In the genomic region with DNA sequence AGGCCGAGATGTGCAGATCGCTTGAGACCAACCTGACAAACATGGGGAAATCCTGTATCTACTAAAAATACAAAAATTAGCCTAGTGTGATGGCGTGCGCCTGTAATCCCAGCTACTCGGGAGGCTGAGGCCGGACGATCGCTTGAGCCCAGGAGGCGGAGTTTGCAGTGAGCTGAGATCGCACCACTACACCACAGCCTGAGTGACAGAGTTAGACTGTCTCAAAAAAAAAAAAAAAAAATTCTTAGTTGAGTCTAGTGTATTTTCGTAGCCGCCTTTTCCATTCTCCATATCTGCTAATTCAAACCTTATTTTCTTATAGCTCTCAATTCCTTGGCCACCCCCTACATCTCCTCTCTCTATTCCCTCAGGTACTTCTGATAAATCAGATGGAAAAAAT, we compare ENCODE assay signal across 7 cellular contexts. TPM values are rescaled to one million over a fixed set of nuclear protein-coding genes. Genes with fewer than 3 reads are reported as not detected.
DNase-seq lines count a peak whose midpoint lies in the region; ATAC-seq and TF ChIP-seq lines count a peak whose summit lies in the region.

No MANE protein-coding gene starts in this region.

- dilution Hi-C loops in mammary epithelial cell (cut with HindIII; ENCODE audit: low sequenced_read_pairs) = no loop called here

- TF ChIP-seq CTCF in HFFc6 (IDR thresholded peaks at IDR 0.05) (no peak), SU-DHL-6 (IDR thresholded peaks at IDR 0.05; ENCODE audit: insufficient read depth, low read length, poor library complexity, severe bottlenecking) (no peak), mammary epithelial cell (conservative IDR thresholded peaks at IDR 0.05 in 1 of 2, IDR thresholded peaks at IDR 0.05 in 1 of 2; ENCODE audit: extremely low read depth in 1 of 2, insufficient read depth in 1 of 2, low read depth in 1 of 2, low read length in 2 of 2) (no peak)

- H2AFZ ChIP-seq in SU-DHL-6 (ENCODE audit: low read depth, low read length, severe bottlenecking) = no peak overlapping the region
- H2AFZ ChIP-seq in mammary epithelial cell (ENCODE audit: low read depth, low read length) = peak overlapping the region; percentile 66

- peaks cover 86% of the 10 kb centered on the region for H3K79me2 ChIP-seq in SU-DHL-6 (ENCODE audit: insufficient read depth, low read length)
- peaks cover 87% of the 10 kb centered on the region for H3K79me2 ChIP-seq in mammary epithelial cell (ENCODE audit: insufficient read depth, low read length)

- H4K20me1 ChIP-seq in SU-DHL-6 (ENCODE audit: low read depth, low read length) = 0 out of 2 replicates have a peak, but pooled peaks cover 12% of the 10 kb centered on the region
- H4K20me1 ChIP-seq in mammary epithelial cell (ENCODE audit: insufficient read depth, low read length) = peaks cover 3% of the 10 kb centered on the region

- peaks cover 28% of the 10 kb centered on the region for H3K36me3 Mint-ChIP-seq in HFFc6 (ENCODE audit: low read depth)
- H3K36me3 Mint-ChIP-seq in memory B cell = peaks cover 9% of the 10 kb centered on the region

- H3F3A ChIP-seq in SU-DHL-6 (ENCODE audit: insufficient read depth) = no peaks in the 10 kb centered on the region; the same call in 1 of the 2 replicates

- 14% methylated on average over 12 of the region's 12 CpGs for WGBS in mammary epithelial cell (ENCODE audit: low coverage, missing lambda C conversion rate)

- H3K4me2 ChIP-seq in SU-DHL-6 (ENCODE audit: low read depth, low read length, poor library complexity, severe bottlenecking) (peak overlapping the region; percentile 70), mammary epithelial cell (ENCODE audit: insufficient read depth, low read depth, low read length) (peak overlapping the region; percentile 77)

- H3K27me3 ChIP-seq in SU-DHL-6 (ENCODE audit: low read length) (no peaks in the 10 kb centered on the region), mammary epithelial cell (ENCODE audit: insufficient read depth, low read length) (no peaks in the 10 kb centered on the region)

- H3K9me3 Mint-ChIP-seq in HFFc6 (no peaks in the 10 kb centered on the region), memory B cell (no peaks in the 10 kb centered on the region)
- H3K9me3 Mint-ChIP-seq in stimulated activated naive CD8-positive, alpha-beta T cell treated with anti-CD3 and anti-CD28 coated beads, Interleukin-15, amount 100 ng/mL, for 72 hours = no peaks in the 10 kb centered on the region

- H3K4me3 ChIP-seq in SU-DHL-6 (ENCODE audit: insufficient read depth, low read length, poor library complexity, severe bottlenecking) (peak overlapping the region; percentile 86), mammary epithelial cell (replicated peaks in 1 of 3; ENCODE audit: insufficient read depth in 1 of 3, low read depth in 2 of 3, low read length in 3 of 3) (peak overlapping the region; percentile 87 to 99 (median 95))

- DNase-seq in HFFc6 (no peak), mammary epithelial cell (peak; percentile 32), memory B cell (ENCODE audit: low spot score in 2 of 2) (no peak)
- peak; percentile 40 to 68 for DNase-seq in stimulated activated naive CD8-positive, alpha-beta T cell treated with anti-CD3 and anti-CD28 coated beads, Interleukin-15, amount 100 ng/mL, for 72 hours

- H3K4me1 ChIP-seq in mammary epithelial cell (ENCODE audit: insufficient read depth, low read length) = peaks cover 17% of the 10 kb centered on the region

- in situ Hi-C loops in mammary epithelial cell (cut with MboI; ENCODE audit: low sequenced_read_pairs in 2 of 2) = loop anchor here in 1 of 2 donors (25.0 kb wide), 1 partner anchor 517 kb away; the partner anchor contains the start of gene SRP72

- no peaks in the 10 kb centered on the region for H3K9me2 ChIP-seq in SU-DHL-6 (replicated peaks; ENCODE audit: insufficient read depth, low read length)

- ATAC-seq in memory B cell (ENCODE audit: low read depth) (no peak), GM21619 (IDR thresholded peaks at IDR 0.05; ENCODE audit: unreplicated experiment) (no peak), HG03045 (IDR thresholded peaks at IDR 0.05; ENCODE audit: unreplicated experiment) (no peak)
- no peak for ATAC-seq in stimulated activated naive CD8-positive, alpha-beta T cell treated with anti-CD3 and anti-CD28 coated beads, Interleukin-15, amount 100 ng/mL, for 72 hours

- CTCF ChIA-PET in mammary epithelial cell (lab: Charles Lee; ENCODE audit: low non-redundant PET) = no interaction called here

- H3K9me3 ChIP-seq in SU-DHL-6 (ENCODE audit: insufficient read depth, low read length) (no peaks in the 10 kb centered on the region), mammary epithelial cell (replicated peaks; ENCODE audit: insufficient read depth, low read length) (no peaks in the 10 kb centered on the region)

- H3K27ac Mint-ChIP-seq in HFFc6 = peak overlapping the region; percentile 98
- peak overlapping the region; percentile 98 for H3K27ac Mint-ChIP-seq in memory B cell
- H3K27ac Mint-ChIP-seq in stimulated activated naive CD8-positive, alpha-beta T cell treated with anti-CD3 and anti-CD28 coated beads, Interleukin-15, amount 100 ng/mL, for 72 hours = peak overlapping the region; percentile 95 to 96

- intact Hi-C loops in mammary epithelial cell (cut with micrococcal nuclease) = loop anchor here (5.0 kb wide), 1 partner anchor 93 kb away; no protein-coding TSS in a partner anchor

- H3K4me1 Mint-ChIP-seq in HFFc6 (ENCODE audit: low read depth) (peaks cover 37% of the 10 kb centered on the region), memory B cell (peaks cover 34% of the 10 kb centered on the region)
- H3K4me1 Mint-ChIP-seq in stimulated activated naive CD8-positive, alpha-beta T cell treated with anti-CD3 and anti-CD28 coated beads, Interleukin-15, amount 100 ng/mL, for 72 hours = peaks cover 57% of the 10 kb centered on the region

- no peaks in the 10 kb centered on the region for H3K36me3 ChIP-seq in SU-DHL-6 (ENCODE audit: low read length)
- H3K36me3 ChIP-seq in mammary epithelial cell (ENCODE audit: insufficient read depth, low read length) = peaks cover under 1% of the 10 kb centered on the region

- H3K27ac ChIP-seq in SU-DHL-6 (ENCODE audit: low read depth, low read length) (peak overlapping the region; percentile 91), mammary epithelial cell (ENCODE audit: insufficient read depth, low read depth, low read length) (peak overlapping the region; percentile 90)

- H3K27me3 Mint-ChIP-seq in HFFc6 (ENCODE audit: insufficient read depth) = peaks cover 8% of the 10 kb centered on the region; the same call in 1 of the 2 replicates
- no peaks in the 10 kb centered on the region for H3K27me3 Mint-ChIP-seq in memory B cell
- no peaks in the 10 kb centered on the region for H3K27me3 Mint-ChIP-seq in stimulated activated naive CD8-positive, alpha-beta T cell treated with anti-CD3 and anti-CD28 coated beads, Interleukin-15, amount 100 ng/mL, for 72 hours

- peak overlapping the region; percentile 99 for H3K4me3 Mint-ChIP-seq in HFFc6
- H3K4me3 Mint-ChIP-seq in memory B cell = peak overlapping the region; percentile 96
- peak overlapping the region; percentile 94 to 100 for H3K4me3 Mint-ChIP-seq in stimulated activated naive CD8-positive, alpha-beta T cell treated with anti-CD3 and anti-CD28 coated beads, Interleukin-15, amount 100 ng/mL, for 72 hours

- BruUV-seq in mammary epithelial cell (replicated peaks; lab: Mats Ljungman, UMichigan) = no TSS peak

- H3K9ac ChIP-seq in SU-DHL-6 (ENCODE audit: low read length) = peak overlapping the region; percentile 96
- H3K9ac ChIP-seq in mammary epithelial cell (ENCODE audit: insufficient read depth, low read length) = peak overlapping the region; percentile 91

RNA-seq across cellular contexts. Expression of gene POLR2B, which starts 1.0 kb away (rescaled TPM):
- 10 to 100 TPM; 83.5 to 90.9 (median 87.8) TPM for total RNA-seq in HFFc6 (2021; fragmentation: NEBNext Ultra II Directional; extraction: Animal tissue kit (Norgen Biotek cat#: 25700))
- 100 to 1,000 TPM; 104 to 105 TPM for total RNA-seq in mammary epithelial cell
- 57.4 TPM for polyA plus RNA-seq in mammary epithelial cell
- polyA minus RNA-seq in mammary epithelial cell = 56.2 TPM

RNA-seq across cellular contexts. Expression of gene NOA1, which starts 2.3 kb away (rescaled TPM):
- 10 to 100 TPM; 10.5 to 14.7 (median 13.8) TPM for total RNA-seq in HFFc6 (2021; fragmentation: NEBNext Ultra II Directional; extraction: Animal tissue kit (Norgen Biotek cat#: 25700))
- total RNA-seq in mammary epithelial cell = 10 to 100 TPM; 16.1 to 22.7 TPM
- 15.2 TPM for polyA plus RNA-seq in mammary epithelial cell
- polyA minus RNA-seq in mammary epithelial cell = 10.2 TPM

Comparison
In these comparisons a context has a peak if more than half of its experiments do, and no peak if none do; other contexts are left out.
1. DNase-seq: peak in mammary epithelial cell (single experiment) and stimulated activated naive CD8-positive, alpha-beta T cell treated with anti-CD3 and anti-CD28 coated beads, Interleukin-15, amount 100 ng/mL, for 72 hours (2 of 2); none in HFFc6 (single experiment) and memory B cell (0 of 2).
2. Peak in every context shown above with its lines, with median percentiles within 50 percentile points of each other: H3K27ac Mint-ChIP-seq and H3K4me3 Mint-ChIP-seq.